20 cellular contexts compared by ENCODE assay signal in the genomic region with DNA sequence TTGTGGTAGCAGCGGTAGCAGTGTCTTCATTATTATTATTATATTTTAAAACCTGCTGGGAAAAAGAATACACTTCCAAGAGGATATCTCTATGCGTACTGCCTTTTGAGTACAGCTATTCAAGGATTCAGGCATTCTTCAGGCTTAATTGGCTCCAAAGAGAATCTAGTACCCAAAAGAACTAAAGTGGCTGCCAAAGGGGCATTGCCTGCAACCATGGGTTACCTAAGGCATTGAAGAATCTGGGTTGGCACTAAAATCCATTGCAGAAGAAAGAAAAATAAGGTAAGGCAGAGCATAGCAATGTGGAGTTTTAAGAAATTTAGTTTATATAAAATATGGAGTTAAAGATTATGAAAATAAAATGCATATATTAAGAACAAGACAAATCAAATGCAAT.
"Had no signal": no experiment of that assay in that cellular context is flagged by ENCODE, and none has a peak within 500 bp of the region (broad histone marks: within the 10 kb centered on the region; RNA-seq: fewer than 3 reads in every experiment).

No MANE protein-coding gene starts in this region.

- ATAC-seq: left lobe of liver; naive thymus-derived CD8-positive, alpha-beta T cell; right lobe of liver; stimulated activated naive B cell treated with anti-CD40 and anti-IgM and Interleukin-4, amounts not matched to agents 10 μg/mL and 1 μg/mL and 100 μg/mL, for 72 hours; upper lobe of right lung had no signal

- H3K27ac Mint-ChIP-seq: dendritic cell treated with granulocyte-macrophage colony-stimulating factor and Interleukin-4, amounts not matched to agents 40 ng/mL and 50 ng/mL, for 4 days; naive thymus-derived CD8-positive, alpha-beta T cell; nephron progenitor cell; stimulated activated naive B cell treated with anti-CD40 and anti-IgM and Interleukin-4, amounts not matched to agents 10 μg/mL and 1 μg/mL and 100 μg/mL, for 72 hours; stimulated activated naive CD8-positive, alpha-beta T cell treated with anti-CD3 and anti-CD28 coated beads, Interleukin-15, Interleukin-2, amounts not matched to agents 100 ng/mL and 50 ng/mL, for 24 hours had no signal

- H3K9me3 ChIP-seq: colonic mucosa, esophagus muscularis mucosa, ovary, right lobe of liver, suprapubic skin, transverse colon, upper lobe of right lung, uterus had no signal

- H3K36me3 Mint-ChIP-seq: naive thymus-derived CD8-positive, alpha-beta T cell; stimulated activated naive B cell treated with anti-CD40 and anti-IgM and Interleukin-4, amounts not matched to agents 10 μg/mL and 1 μg/mL and 100 μg/mL, for 72 hours had no signal

- H3K36me3 ChIP-seq: colonic mucosa, esophagus muscularis mucosa, ovary, right lobe of liver, suprapubic skin, transverse colon, upper lobe of right lung, uterus had no signal

- H3K27ac ChIP-seq: colonic mucosa, esophagus muscularis mucosa, ovary, right lobe of liver, suprapubic skin, transverse colon, upper lobe of right lung, uterus had no signal

- H3K9me3 Mint-ChIP-seq: nephron progenitor cell had no signal

- H3K27me3 ChIP-seq: colonic mucosa, esophagus muscularis mucosa, ovary, right lobe of liver, suprapubic skin, transverse colon, upper lobe of right lung, uterus had no signal

- H3K4me1 ChIP-seq: colonic mucosa, esophagus muscularis mucosa, right lobe of liver, suprapubic skin, transverse colon, upper lobe of right lung, uterus had no signal

- DNase-seq: colonic mucosa; effector memory CD4-positive, alpha-beta T cell; kidney; mesendoderm; naive thymus-derived CD8-positive, alpha-beta T cell; nephron progenitor cell; ovary; right lobe of liver; small intestine; stimulated activated CD4-positive, alpha-beta T cell treated with anti-CD3 and anti-CD28 coated beads, Interleukin-15, amount 100 ng/mL, for 24 hours; stimulated activated CD4-positive, alpha-beta T cell treated with anti-CD3 and anti-CD28 coated beads, Interleukin-2, amount 100 ng/mL, for 48 hours; stimulated activated naive B cell treated with anti-CD40 and anti-IgM and Interleukin-4, amounts not matched to agents 10 μg/mL and 1 μg/mL and 100 μg/mL, for 72 hours; transverse colon; upper lobe of right lung; uterus had no signal

- H3K4me3 ChIP-seq: colonic mucosa, esophagus muscularis mucosa, ovary, right lobe of liver, suprapubic skin, transverse colon, upper lobe of right lung, uterus had no signal

- H3K4me1 Mint-ChIP-seq: naive thymus-derived CD8-positive, alpha-beta T cell; nephron progenitor cell; stimulated activated naive B cell treated with anti-CD40 and anti-IgM and Interleukin-4, amounts not matched to agents 10 μg/mL and 1 μg/mL and 100 μg/mL, for 72 hours had no signal

- H3K4me3 Mint-ChIP-seq: dendritic cell treated with granulocyte-macrophage colony-stimulating factor and Interleukin-4, amounts not matched to agents 40 ng/mL and 50 ng/mL, for 4 days; naive thymus-derived CD8-positive, alpha-beta T cell; nephron progenitor cell; stimulated activated naive B cell treated with anti-CD40 and anti-IgM and Interleukin-4, amounts not matched to agents 10 μg/mL and 1 μg/mL and 100 μg/mL, for 72 hours; stimulated activated naive CD8-positive, alpha-beta T cell treated with anti-CD3 and anti-CD28 coated beads, Interleukin-15, Interleukin-2, amounts not matched to agents 100 ng/mL and 50 ng/mL, for 24 hours had no signal

- H3K27me3 Mint-ChIP-seq: dendritic cell treated with granulocyte-macrophage colony-stimulating factor and Interleukin-4, amounts not matched to agents 40 ng/mL and 50 ng/mL, for 4 days; stimulated activated naive B cell treated with anti-CD40 and anti-IgM and Interleukin-4, amounts not matched to agents 10 μg/mL and 1 μg/mL and 100 μg/mL, for 72 hours had no signal
